In genomic region chr20:20744170-20744725, GRCh38 we compare ENCODE assay signal across 11 cellular contexts. TPM values are rescaled to one million over a fixed set of nuclear protein-coding genes. Genes with fewer than 3 reads are reported as not detected.
DNase-seq lines count a peak whose midpoint lies in the region; ATAC-seq and TF ChIP-seq lines count a peak whose summit lies in the region.
"Had no signal": no experiment of that assay in that cellular context is flagged by ENCODE, and none has a peak within 500 bp of the region (broad histone marks: within the 10 kb centered on the region; RNA-seq: fewer than 3 reads in every experiment).

No MANE protein-coding gene starts in this region.

- H3K27ac ChIP-seq in esophagus squamous epithelium (peak overlapping the region; percentile 63 to 82 (median 74)), ovary (peak overlapping the region; percentile 24 to 66)

- H3K27me3 ChIP-seq in esophagus squamous epithelium, result peaks cover 0 to 17% (median 0%) of the 10 kb centered on the region in 4 donors
- H3K27me3 ChIP-seq in ovary, result no peaks in the 10 kb centered on the region

- no peaks in the 10 kb centered on the region for H3K36me3 ChIP-seq in esophagus squamous epithelium
- no peaks in the 10 kb centered on the region for H3K36me3 ChIP-seq in ovary

- no peak for TF ChIP-seq EP300 in ovary (IDR thresholded peaks at IDR 0.05)

- DNase-seq in DMS153 (lab: John Stamatoyannopoulos, UW) (peak; percentile 88), NCI-H510A treated with DMSO at 0.1 percent for 48 hours (lab: John Stamatoyannopoulos, UW) (peak; percentile 88), esophagus squamous epithelium (lab: John Stamatoyannopoulos, UW) (no peak), ovary (no peak), hypothalamus (lab: John Stamatoyannopoulos, UW) (no peak), OCI-M2 (lab: John Stamatoyannopoulos, UW; ENCODE audit: unreplicated experiment) (no peak)
- DNase-seq: CD8-positive, alpha-beta memory T cell; natural killer cell; T-cell had no signal

- intact Hi-C loops in esophagus squamous epithelium (cut with DNase I), result no loop called here
- intact Hi-C loops in ovary (cut with DNase I), result no loop called here

- no peak overlapping the region for H3K4me3 ChIP-seq in esophagus squamous epithelium
- no peak overlapping the region for H3K4me3 ChIP-seq in ovary

- no peak for ATAC-seq in HG02840 (IDR thresholded peaks at IDR 0.05; ENCODE audit: low FRiP score, unreplicated experiment)
- no peak for ATAC-seq in HG03460 (IDR thresholded peaks at IDR 0.05; ENCODE audit: unreplicated experiment)
- ATAC-seq: natural killer cell, T-cell had no signal

- H3K4me1 ChIP-seq in esophagus squamous epithelium, result peaks cover 18 to 41% (median 33%) of the 10 kb centered on the region in 3 donors
- H3K4me1 ChIP-seq in ovary (ENCODE audit: insufficient read depth), result peaks cover 10% of the 10 kb centered on the region

- TF ChIP-seq POLR2A in esophagus squamous epithelium (IDR thresholded peaks at IDR 0.05) (no peak), ovary (IDR thresholded peaks at IDR 0.05) (no peak)

- no peak for TF ChIP-seq CTCF in esophagus squamous epithelium (IDR thresholded peaks at IDR 0.05)
- no peak for TF ChIP-seq CTCF in ovary (IDR thresholded peaks at IDR 0.05)

- peaks cover 0 to 4% (median 0%) of the 10 kb centered on the region in 3 donors for H3K9me3 ChIP-seq in esophagus squamous epithelium
- no peaks in the 10 kb centered on the region for H3K9me3 ChIP-seq in ovary

- 28 to 36% methylated on average over 5 of the region's 5 CpGs for whole genome bisulfite sequencing in esophagus squamous epithelium, 2 donors
- 18 to 23% (median 18%) methylated on average over 5 of the region's 5 CpGs for WGBS in ovary, 3 donors

RNA-seq across cellular contexts. Expression of gene RALGAPA2, which starts 31.8 kb away (rescaled TPM):
- total RNA-seq in esophagus squamous epithelium, result 10 to 100 TPM; 13.3 to 29.8 (median 23.6) TPM
- 10 to 100 TPM; 11.9 to 27.5 (median 19.9) TPM for total RNA-seq in ovary
- polyA plus RNA-seq in ovary, result 10 to 100 TPM in 1 of 2 donors, 1 to 10 TPM in 1; 8.4 to 31.7 TPM

Comparison
In these comparisons a context has a peak if more than half of its experiments do, and no peak if none do; other contexts are left out.
1. DNase-seq: peak in DMS153 (single experiment) and NCI-H510A treated with DMSO at 0.1 percent for 48 hours (single experiment); none in esophagus squamous epithelium (single experiment), ovary (0 of 5), hypothalamus (0 of 51) and OCI-M2 (single experiment).